In genomic region chrX:116827063-116827462, GRCh38 we compare ENCODE assay signal across 28 cellular contexts.
"Had no signal": no experiment of that assay in that cellular context is flagged by ENCODE, and none has a peak within 500 bp of the region (broad histone marks: within the 10 kb centered on the region; RNA-seq: fewer than 3 reads in every experiment).

No MANE protein-coding gene starts in this region.

- H3K9me3 Mint-ChIP-seq: nephron; stimulated activated naive CD8-positive, alpha-beta T cell treated with anti-CD3 and anti-CD28 coated beads, Interleukin-15, Interleukin-2, amounts not matched to agents 100 ng/mL and 50 ng/mL, for 24 hours had no signal

- H3K9ac ChIP-seq: neural progenitor cell, parathyroid adenoma had no signal

- H3K9me3 ChIP-seq: psoas muscle, right lobe of liver, sigmoid colon, stomach, thoracic aorta, thyroid gland, tibial nerve, upper lobe of left lung, vagina had no signal

- H3K36me3 Mint-ChIP-seq: natural killer cell; neural progenitor cell; stimulated activated effector memory CD8-positive, alpha-beta T cell treated with anti-CD3 and anti-CD28 coated beads, Interleukin-12 subunit alpha, Interleukin-12 subunit beta, amount 100 ng/mL, for 72 hours; stimulated activated naive B cell treated with anti-CD40 and anti-IgM and Interleukin-4, amounts not matched to agents 10 μg/mL and 1 μg/mL and 100 μg/mL, for 72 hours had no signal

- H3K27me3 ChIP-seq: neural progenitor cell, right lobe of liver, sigmoid colon, stomach, thyroid gland, tibial nerve, upper lobe of left lung, vagina had no signal

- H3K4me1 Mint-ChIP-seq: natural killer cell; nephron; stimulated activated effector memory CD8-positive, alpha-beta T cell treated with anti-CD3 and anti-CD28 coated beads, Interleukin-12 subunit alpha, Interleukin-12 subunit beta, amount 100 ng/mL, for 72 hours; stimulated activated naive B cell treated with anti-CD40 and anti-IgM and Interleukin-4, amounts not matched to agents 10 μg/mL and 1 μg/mL and 100 μg/mL, for 72 hours had no signal

- DNase-seq: natural killer cell; occipital lobe; posterior cingulate gyrus; psoas muscle; right cardiac atrium; right lobe of liver; sigmoid colon; small intestine; stimulated activated CD4-positive, alpha-beta T cell treated with anti-CD3 and anti-CD28 coated beads, Interleukin-15, amount 100 ng/mL, for 24 hours; stimulated activated CD4-positive, alpha-beta T cell treated with anti-CD3 and anti-CD28 coated beads, Interleukin-2, amount 100 ng/mL, for 24 hours; stimulated activated CD4-positive, alpha-beta T cell treated with anti-CD3 and anti-CD28 coated beads, Interleukin-2, amount 100 ng/mL, for 48 hours; stimulated activated CD4-positive, alpha-beta T cell treated with anti-CD3 and anti-CD28 coated beads, Interleukin-4, amount 100 ng/mL, for 24 hours; stimulated activated naive B cell treated with anti-CD40 and anti-IgM and Interleukin-4, amounts not matched to agents 10 μg/mL and 1 μg/mL and 100 μg/mL, for 72 hours; stimulated activated naive CD4-positive, alpha-beta T cell treated with Interleukin-2 at 50 U/mL for 16 hours; stomach; thyroid gland; trophoblast cell; upper lobe of left lung had no signal

- H3K4me1 ChIP-seq: parathyroid adenoma, psoas muscle, right lobe of liver, sigmoid colon, stomach, thyroid gland, tibial nerve, upper lobe of left lung, vagina had no signal

- H3K4me3 Mint-ChIP-seq: natural killer cell; nephron; neural progenitor cell; stimulated activated effector memory CD8-positive, alpha-beta T cell treated with anti-CD3 and anti-CD28 coated beads, Interleukin-12 subunit alpha, Interleukin-12 subunit beta, amount 100 ng/mL, for 72 hours; stimulated activated naive B cell treated with anti-CD40 and anti-IgM and Interleukin-4, amounts not matched to agents 10 μg/mL and 1 μg/mL and 100 μg/mL, for 72 hours; stimulated activated naive CD8-positive, alpha-beta T cell treated with anti-CD3 and anti-CD28 coated beads, Interleukin-15, Interleukin-2, amounts not matched to agents 100 ng/mL and 50 ng/mL, for 24 hours had no signal

- FAIRE-seq: small intestine, urothelium cell line had no signal

- H3K27ac ChIP-seq: neural progenitor cell, parathyroid adenoma, psoas muscle, right lobe of liver, sigmoid colon, stomach, thoracic aorta, thyroid gland, tibial nerve, upper lobe of left lung, vagina had no signal

- H3K79me2 ChIP-seq: parathyroid adenoma had no signal

- H2AFZ ChIP-seq: neural progenitor cell, parathyroid adenoma had no signal

- ATAC-seq: natural killer cell; psoas muscle; right cardiac atrium; right lobe of liver; stimulated activated effector memory CD8-positive, alpha-beta T cell treated with anti-CD3 and anti-CD28 coated beads, Interleukin-12 subunit alpha, Interleukin-12 subunit beta, amount 100 ng/mL, for 72 hours; stimulated activated naive B cell treated with anti-CD40 and anti-IgM and Interleukin-4, amounts not matched to agents 10 μg/mL and 1 μg/mL and 100 μg/mL, for 72 hours had no signal

- H3K4me2 ChIP-seq: neural progenitor cell had no signal

- H3K4me3 ChIP-seq: neural progenitor cell, psoas muscle, right lobe of liver, sigmoid colon, stomach, thoracic aorta, thyroid gland, tibial nerve, upper lobe of left lung, vagina had no signal

- H3K36me3 ChIP-seq: neural progenitor cell, right lobe of liver, sigmoid colon, stomach, thoracic aorta, thyroid gland, tibial nerve, upper lobe of left lung, vagina had no signal

- H3K27ac Mint-ChIP-seq: natural killer cell; nephron; neural progenitor cell; progenitor cell of endocrine pancreas; stimulated activated effector memory CD8-positive, alpha-beta T cell treated with anti-CD3 and anti-CD28 coated beads, Interleukin-12 subunit alpha, Interleukin-12 subunit beta, amount 100 ng/mL, for 72 hours; stimulated activated naive B cell treated with anti-CD40 and anti-IgM and Interleukin-4, amounts not matched to agents 10 μg/mL and 1 μg/mL and 100 μg/mL, for 72 hours; stimulated activated naive CD8-positive, alpha-beta T cell treated with anti-CD3 and anti-CD28 coated beads, Interleukin-15, Interleukin-2, amounts not matched to agents 100 ng/mL and 50 ng/mL, for 24 hours had no signal

- H3K27me3 Mint-ChIP-seq: progenitor cell of endocrine pancreas; stimulated activated naive B cell treated with anti-CD40 and anti-IgM and Interleukin-4, amounts not matched to agents 10 μg/mL and 1 μg/mL and 100 μg/mL, for 72 hours; stimulated activated naive CD8-positive, alpha-beta T cell treated with anti-CD3 and anti-CD28 coated beads, Interleukin-15, Interleukin-2, amounts not matched to agents 100 ng/mL and 50 ng/mL, for 24 hours had no signal
